8 cellular contexts compared by ENCODE assay signal in genomic region chr10:70758757-70759514, GRCh38. TPM values are rescaled to one million over a fixed set of nuclear protein-coding genes. Genes with fewer than 3 reads are reported as not detected.
DNase-seq lines count a peak whose midpoint lies in the region; ATAC-seq and TF ChIP-seq lines count a peak whose summit lies in the region.

No MANE protein-coding gene starts in this region.

- no peak overlapping the region for H3K27ac ChIP-seq in lung (ENCODE audit: low read depth in 1 of 2, low read length in 1 of 2)

- ATAC-seq in lung (ENCODE audit: insufficient read depth, low FRiP score) (no peak), HG02870 (IDR thresholded peaks at IDR 0.05; ENCODE audit: unreplicated experiment) (no peak)

- TF ChIP-seq CTCF in lung (IDR thresholded peaks at IDR 0.05; ENCODE audit: control extremely low read depth, extremely low read depth): peak; percentile 83

- no peaks in the 10 kb centered on the region for H3K4me1 ChIP-seq in lung (ENCODE audit: control insufficient read depth in 2 of 2, insufficient read depth in 2 of 2, low read length in 2 of 2)

- no peak overlapping the region for H3K4me3 ChIP-seq in lung

- H3K36me3 ChIP-seq in lung (ENCODE audit: control insufficient read depth in 2 of 2, insufficient read depth in 2 of 2, low read length in 2 of 2): no peaks in the 10 kb centered on the region

- DNase-seq in AG20443 (ENCODE audit: low spot score) (peak; percentile 85), H4 (ENCODE audit: low spot score) (peak; percentile 53), NCI-H526 treated with DMSO at 0.1 percent for 48 hours (lab: John Stamatoyannopoulos, UW) (peak; percentile 19), dermis microvascular lymphatic vessel endothelial cell (ENCODE audit: low read depth in 2 of 2) (peak; percentile 30 to 59), lung (ENCODE audit: low spot score) (peak; percentile 70)
- DNase-seq in activated CD4-positive, alpha-beta T cell treated with anti-CD3 and anti-CD28 coated beads, Interleukin-2, amount 50 U/mL, for 4 hours: peak; percentile 55 to 61
- peak; percentile 44 for DNase-seq in stimulated activated CD8-positive, alpha-beta memory T cell treated with anti-CD3 and anti-CD28 coated beads, Interleukin-15, amount 100 ng/mL, for 24 hours (ENCODE audit: low read depth)

- 27 to 29% methylated on average over 7 of the region's 7 CpGs for WGBS in lung, 2 donors

- no peaks in the 10 kb centered on the region for H3K27me3 ChIP-seq in lung (ENCODE audit: control insufficient read depth, insufficient read depth)

- H3K9me3 ChIP-seq in lung (ENCODE audit: control insufficient read depth in 2 of 2, insufficient read depth in 1 of 2, low read length in 1 of 2): no peaks in the 10 kb centered on the region

RNA-seq across cellular contexts. Expression of gene TBATA, which starts 26.2 kb away (rescaled TPM):
- not detected in 2 replicates for total RNA-seq in H4 (2014; rRNA removed; shearing (Covaris generic))
- total RNA-seq in dermis microvascular lymphatic vessel endothelial cell: not detected in 2 replicates
- not detected for total RNA-seq in lung
- not detected for polyA plus RNA-seq in lung

RNA-seq across cellular contexts. Expression of gene SGPL1, which starts 56.8 kb away (rescaled TPM):
- total RNA-seq in H4 (2014; rRNA removed; shearing (Covaris generic)): 29.7 and 36.7 TPM in 2 replicates
- total RNA-seq in dermis microvascular lymphatic vessel endothelial cell: 9.4 and 15.9 TPM in 2 replicates
- total RNA-seq in lung: 10 to 100 TPM; 45.7 to 57.4 TPM
- 10 to 100 TPM in 1 of 2 donors, 1 to 10 TPM in 1; 8.3 to 15.9 TPM for polyA plus RNA-seq in lung

Comparison
In these comparisons a context has a peak if more than half of its experiments do, and no peak if none do; other contexts are left out.
1. DNase-seq: peak in every context shown above with its lines; median percentile 85 in AG20443; 70 in lung; 58 in activated CD4-positive, alpha-beta T cell treated with anti-CD3 and anti-CD28 coated beads, Interleukin-2, amount 50 U/mL, for 4 hours; 53 in H4; 44 in dermis microvascular lymphatic vessel endothelial cell; 44 in stimulated activated CD8-positive, alpha-beta memory T cell treated with anti-CD3 and anti-CD28 coated beads, Interleukin-15, amount 100 ng/mL, for 24 hours; 19 in NCI-H526 treated with DMSO at 0.1 percent for 48 hours.